ENCODE assay signal across 7 cellular contexts in genomic region chr5:109411627-109412026, GRCh38. TPM values are rescaled to one million over a fixed set of nuclear protein-coding genes. Genes with fewer than 3 reads are reported as not detected.
DNase-seq lines count a peak whose midpoint lies in the region; ATAC-seq and TF ChIP-seq lines count a peak whose summit lies in the region.

No MANE protein-coding gene starts in this region.

- H3K27ac ChIP-seq in SK-N-SH (ENCODE audit: low read depth in 2 of 2, low read length in 1 of 2) (peak overlapping the region; percentile 98 to 99), spleen (peak overlapping the region in 6 of 8 donors; percentile 98 to 100 (median 99)), substantia nigra (ENCODE audit: low read depth, low read length, poor library complexity, severe bottlenecking) (no peak overlapping the region)

- TF ChIP-seq CTCF in SK-N-SH (IDR thresholded peaks at IDR 0.05) (no peak), fibroblast of villous mesenchyme (IDR thresholded peaks at IDR 0.05; ENCODE audit: insufficient read depth, low read depth, low read length) (no peak), spleen (IDR thresholded peaks at IDR 0.05 in 8 of 11, conservative IDR thresholded peaks at IDR 0.05 in 3 of 11) (no peak)

- H3K9me2 ChIP-seq in SK-N-SH, result no peaks in the 10 kb centered on the region

- ATAC-seq in HG03521 (IDR thresholded peaks at IDR 0.05; ENCODE audit: unreplicated experiment), result no peak

- H3F3A ChIP-seq in SK-N-SH (replicated peaks; ENCODE audit: insufficient read depth), result peaks cover 28% of the 10 kb centered on the region

- H3K4me3 ChIP-seq in SK-N-SH (ENCODE audit: low read depth in 2 of 2, low read length in 1 of 2), result no peak overlapping the region; a peak in 1 of 4 replicates
- H3K4me3 ChIP-seq in fibroblast of villous mesenchyme (ENCODE audit: low read depth, low read length), result no peak overlapping the region
- H3K4me3 ChIP-seq in spleen, result no peak overlapping the region

- 30% methylated on average over 3 of the region's 3 CpGs for WGBS in SK-N-SH (ENCODE audit: low lambda C conversion rate)
- 57 to 77% (median 70%) methylated on average over 3 of the region's 3 CpGs for WGBS in spleen, 5 donors

- TF ChIP-seq EP300 in SK-N-SH (IDR thresholded peaks at IDR 0.05; ENCODE audit: borderline replicate concordance in 1 of 2, low read depth in 1 of 2, low read length in 1 of 2), result no peak

- DNase-seq in HEK293T (ENCODE audit: extremely low spot score) (no peak), SK-N-SH (no peak), fibroblast of villous mesenchyme (ENCODE audit: low read depth) (peak; percentile 90), spleen (no peak), substantia nigra (lab: John Stamatoyannopoulos, UW) (no peak), activated gamma-delta T cell treated with Interleukin-2 at 50 U/mL for 16 hours (no peak)

- H3K27me3 ChIP-seq in SK-N-SH (ENCODE audit: insufficient read depth), result no peaks in the 10 kb centered on the region
- H3K27me3 ChIP-seq in spleen (replicated peaks in 1 of 7), result no peaks in the 10 kb centered on the region

- peaks cover 28% of the 10 kb centered on the region for H3K79me2 ChIP-seq in SK-N-SH (ENCODE audit: insufficient read depth)

- TF ChIP-seq POLR2A in spleen (IDR thresholded peaks at IDR 0.05), result no peak

- no peak for TF ChIP-seq RAD21 in SK-N-SH (IDR thresholded peaks at IDR 0.05; ENCODE audit: low read length)

- peaks cover 22% of the 10 kb centered on the region for H4K20me1 ChIP-seq in SK-N-SH (ENCODE audit: insufficient read depth)

- peak overlapping the region; percentile 94 for H3K9ac ChIP-seq in SK-N-SH

- H3K4me1 ChIP-seq in SK-N-SH (ENCODE audit: control insufficient read depth in 1 of 2, insufficient read depth in 2 of 2, low read depth in 1 of 2, low read length in 1 of 2) (peaks cover 7 to 25% of the 10 kb centered on the region in 2 experiments), spleen (peaks cover 19 to 43% (median 30%) of the 10 kb centered on the region in 6 donors)

- intact Hi-C loops in spleen (cut with DNase I; ENCODE audit: low total_unique reads), result loop anchor here (10.0 kb wide), 1 partner anchor 273 kb away; the partner anchor contains the start of gene MAN2A1

- H3K9me3 ChIP-seq in SK-N-SH, result no peaks in the 10 kb centered on the region
- H3K9me3 ChIP-seq in spleen, result peaks cover 0 to 22% (median 4%) of the 10 kb centered on the region in 8 donors

- CTCF ChIA-PET in HEK293T (lab: Yijun Ruan, JAX) (no interaction called here), SK-N-SH (lab: Yijun Ruan, JAX) (interaction anchor here (1.2 kb wide), 1 partner anchor 20 kb away, joined by 3 read pairs; no protein-coding TSS in a partner anchor)

- POLR2A ChIA-PET in HEK293T (lab: Yijun Ruan, JAX) (no interaction called here), SK-N-SH (lab: Yijun Ruan, JAX) (no interaction called here)

- H3K36me3 ChIP-seq in SK-N-SH (replicated peaks in 1 of 2; ENCODE audit: control insufficient read depth in 1 of 2, insufficient read depth in 2 of 2, low read length in 1 of 2) (no peaks in the 10 kb centered on the region), spleen (no peaks in the 10 kb centered on the region)

- H3K4me2 ChIP-seq in SK-N-SH, result peak overlapping the region; percentile 81; the same call in 1 of the 2 replicates

- peak overlapping the region; percentile 21 for H2AFZ ChIP-seq in SK-N-SH (ENCODE audit: low read depth)

TF ChIP-seq in HEK293T, 16 proteins besides CTCF, POLR2A, EP300 and RAD21:
- TF ChIP-seq ZNF384 (IDR thresholded peaks at IDR 0.05) (0 out of 2 replicates have a peak, but pooled peaks have one; percentile 30), TARDBP (IDR thresholded peaks at IDR 0.05) (no peak)

TF ChIP-seq in SK-N-SH, 30 proteins besides CTCF, POLR2A, EP300 and RAD21 (continues in another document):
- no peak for TF ChIP-seq POLR2AphosphoS5 (IDR thresholded peaks at IDR 0.05; ENCODE audit: low read depth, low read length)
- TF ChIP-seq, protein P1, sequence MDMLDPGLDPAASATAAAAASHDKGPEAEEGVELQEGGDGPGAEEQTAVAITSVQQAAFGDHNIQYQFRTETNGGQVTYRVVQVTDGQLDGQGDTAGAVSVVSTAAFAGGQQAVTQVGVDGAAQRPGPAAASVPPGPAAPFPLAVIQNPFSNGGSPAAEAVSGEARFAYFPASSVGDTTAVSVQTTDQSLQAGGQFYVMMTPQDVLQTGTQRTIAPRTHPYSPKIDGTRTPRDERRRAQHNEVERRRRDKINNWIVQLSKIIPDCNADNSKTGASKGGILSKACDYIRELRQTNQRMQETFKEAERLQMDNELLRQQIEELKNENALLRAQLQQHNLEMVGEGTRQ (IDR thresholded peaks at IDR 0.05; ENCODE audit: borderline replicate concordance, low read depth, low read length), result no peak
- TF ChIP-seq, protein P2, sequence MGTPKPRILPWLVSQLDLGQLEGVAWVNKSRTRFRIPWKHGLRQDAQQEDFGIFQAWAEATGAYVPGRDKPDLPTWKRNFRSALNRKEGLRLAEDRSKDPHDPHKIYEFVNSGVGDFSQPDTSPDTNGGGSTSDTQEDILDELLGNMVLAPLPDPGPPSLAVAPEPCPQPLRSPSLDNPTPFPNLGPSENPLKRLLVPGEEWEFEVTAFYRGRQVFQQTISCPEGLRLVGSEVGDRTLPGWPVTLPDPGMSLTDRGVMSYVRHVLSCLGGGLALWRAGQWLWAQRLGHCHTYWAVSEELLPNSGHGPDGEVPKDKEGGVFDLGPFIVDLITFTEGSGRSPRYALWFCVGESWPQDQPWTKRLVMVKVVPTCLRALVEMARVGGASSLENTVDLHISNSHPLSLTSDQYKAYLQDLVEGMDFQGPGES (IDR thresholded peaks at IDR 0.05; ENCODE audit: low read depth, low read length), result no peak
- peak; percentile 83 for TF ChIP-seq FOSL2 (IDR thresholded peaks at IDR 0.05; ENCODE audit: borderline replicate concordance, low read depth)
- 0 out of 2 replicates have a peak, but pooled peaks have one; percentile 5 for TF ChIP-seq TEAD4 (IDR thresholded peaks at IDR 0.05; ENCODE audit: borderline replicate concordance, insufficient read depth)
- TF ChIP-seq TCF12 (IDR thresholded peaks at IDR 0.05), result peak; percentile 42
- TF ChIP-seq TAF1 (IDR thresholded peaks at IDR 0.05; ENCODE audit: borderline replicate concordance, low read depth, low read length), result no peak
- TF ChIP-seq REST (IDR thresholded peaks at IDR 0.05; ENCODE audit: low read depth, low read length), result no peak
- no peak for TF ChIP-seq FOXJ3 (CRISPR knock-in tag; IDR thresholded peaks at IDR 0.05)
- TF ChIP-seq ELF1 (IDR thresholded peaks at IDR 0.05), result no peak
- TF ChIP-seq NFIC (IDR thresholded peaks at IDR 0.05; ENCODE audit: borderline replicate concordance), result no peak
- TF ChIP-seq, protein P3, sequence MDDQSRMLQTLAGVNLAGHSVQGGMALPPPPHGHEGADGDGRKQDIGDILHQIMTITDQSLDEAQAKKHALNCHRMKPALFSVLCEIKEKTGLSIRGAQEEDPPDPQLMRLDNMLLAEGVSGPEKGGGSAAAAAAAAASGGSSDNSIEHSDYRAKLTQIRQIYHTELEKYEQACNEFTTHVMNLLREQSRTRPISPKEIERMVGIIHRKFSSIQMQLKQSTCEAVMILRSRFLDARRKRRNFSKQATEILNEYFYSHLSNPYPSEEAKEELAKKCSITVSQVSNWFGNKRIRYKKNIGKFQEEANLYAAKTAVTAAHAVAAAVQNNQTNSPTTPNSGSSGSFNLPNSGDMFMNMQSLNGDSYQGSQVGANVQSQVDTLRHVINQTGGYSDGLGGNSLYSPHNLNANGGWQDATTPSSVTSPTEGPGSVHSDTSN (IDR thresholded peaks at IDR 0.05), result peak; percentile 41
- TF ChIP-seq MAX (IDR thresholded peaks at IDR 0.05; ENCODE audit: low read depth), result no peak
- TF ChIP-seq YY1 (IDR thresholded peaks at IDR 0.05; ENCODE audit: low read depth), result no peak
- TF ChIP-seq NRF1 (IDR thresholded peaks at IDR 0.05; ENCODE audit: low read depth, low read length), result no peak
- no peak for TF ChIP-seq GABPA (IDR thresholded peaks at IDR 0.05; ENCODE audit: low read depth)
- peak; percentile 81 for TF ChIP-seq JUND (IDR thresholded peaks at IDR 0.05)
- no peak for TF ChIP-seq RCOR1 (IDR thresholded peaks at IDR 0.05; ENCODE audit: low read length)
- TF ChIP-seq RFX5 (IDR thresholded peaks at IDR 0.05; ENCODE audit: low read length), result no peak
- no peak for TF ChIP-seq CHD2 (IDR thresholded peaks at IDR 0.05; ENCODE audit: low read length, partially characterized antibody)

RNA-seq across cellular contexts. Expression of gene PJA2, which starts 1.9 kb away (rescaled TPM):
- 30.7 and 39.6 TPM in 2 replicates for polyA plus RNA-seq in SK-N-SH (2012; rRNA removed)
- 46.6 and 55.5 TPM in 2 replicates for polyA plus RNA-seq in SK-N-SH (2012; cell fraction: cytosol; rRNA removed)
- 12.8 and 27.9 TPM in 2 replicates for polyA plus RNA-seq in SK-N-SH (2012; cell fraction: nucleus; rRNA removed)
- 77.3 and 105 TPM in 2 replicates for total RNA-seq in fibroblast of villous mesenchyme
- total RNA-seq in spleen, result 100 to 1,000 TPM in 4 of 7 donors, 10 to 100 TPM in 3; 84.0 to 133 (median 107) TPM
- polyA plus RNA-seq in spleen, result 10 to 100 TPM; 15.3 to 29.5 (median 22.5) TPM
